8 cellular contexts compared by ENCODE assay signal in genomic region chr18:4454548-4455112, GRCh38. TPM values are rescaled to one million over a fixed set of nuclear protein-coding genes. Genes with fewer than 3 reads are reported as not detected.
DNase-seq lines count a peak whose midpoint lies in the region; ATAC-seq and TF ChIP-seq lines count a peak whose summit lies in the region.

No MANE protein-coding gene starts in this region.

- peak overlapping the region; percentile 63 for H3K27ac ChIP-seq in neural progenitor cell

- DNase-seq in endothelial cell (ENCODE audit: low spot score) (peak; percentile 23), neural progenitor cell (ENCODE audit: low spot score) (no peak), NCI-H345 treated with DMSO at 0.1 percent for 48 hours (lab: John Stamatoyannopoulos, UW; ENCODE audit: unreplicated experiment) (no peak), NCI-H1436 (lab: John Stamatoyannopoulos, UW) (no peak)
- DNase-seq in activated effector memory CD4-positive, alpha-beta T cell treated with anti-CD3 and anti-CD28 coated beads, Interleukin-2, amount 50 U/mL, for 16 hours, result no peak

- peak overlapping the region; percentile 83 for H2AFZ ChIP-seq in neural progenitor cell (replicated peaks)

- H3K27ac Mint-ChIP-seq in endothelial cell (ENCODE audit: unreplicated experiment) (no peak overlapping the region), neural progenitor cell (no peak overlapping the region)

- H3K27me3 ChIP-seq in neural progenitor cell, result no peaks in the 10 kb centered on the region

- no peak overlapping the region for H3K9ac ChIP-seq in neural progenitor cell

- peaks cover 17% of the 10 kb centered on the region for H3F3A ChIP-seq in neural progenitor cell (ENCODE audit: low read depth)

- H3K36me3 ChIP-seq in neural progenitor cell, result no peaks in the 10 kb centered on the region

- peaks cover 34% of the 10 kb centered on the region for H3K4me1 ChIP-seq in neural progenitor cell

- H3K36me3 Mint-ChIP-seq in endothelial cell (ENCODE audit: low read depth, unreplicated experiment), result no peaks in the 10 kb centered on the region
- no peaks in the 10 kb centered on the region for H3K36me3 Mint-ChIP-seq in neural progenitor cell

- H3K9me3 Mint-ChIP-seq in endothelial cell (ENCODE audit: unreplicated experiment) (no peaks in the 10 kb centered on the region), neural progenitor cell (no peaks in the 10 kb centered on the region)

- peaks cover 49% of the 10 kb centered on the region for H3K79me2 ChIP-seq in neural progenitor cell (ENCODE audit: low read depth)

- H3K4me2 ChIP-seq in neural progenitor cell, result peak overlapping the region; percentile 95

- H3K4me3 Mint-ChIP-seq in endothelial cell (ENCODE audit: unreplicated experiment) (peak overlapping the region; percentile 92), neural progenitor cell (peak overlapping the region; percentile 92)

- H3K27me3 Mint-ChIP-seq in endothelial cell (ENCODE audit: unreplicated experiment), result peaks cover 5% of the 10 kb centered on the region
- peaks cover 15% of the 10 kb centered on the region for H3K27me3 Mint-ChIP-seq in neural progenitor cell (ENCODE audit: insufficient read depth, low read depth)

- no peaks in the 10 kb centered on the region for H3K9me3 ChIP-seq in neural progenitor cell (ENCODE audit: low read depth)

- TF ChIP-seq CTCF in GM12875 (IDR thresholded peaks at IDR 0.05; ENCODE audit: borderline replicate concordance, insufficient read depth, low read depth, low read length) (no peak), endothelial cell (IDR thresholded peaks at IDR 0.05; ENCODE audit: unreplicated experiment) (no peak), neural progenitor cell (IDR thresholded peaks at IDR 0.05) (no peak)

- ATAC-seq in HG02943 (IDR thresholded peaks at IDR 0.05; ENCODE audit: low read depth, unreplicated experiment) (peak; percentile 21), HG03469 (IDR thresholded peaks at IDR 0.05; ENCODE audit: unreplicated experiment) (no peak)

- peak overlapping the region; percentile 58 for H3K4me3 ChIP-seq in GM12875 (ENCODE audit: low read depth, low read length)
- H3K4me3 ChIP-seq in neural progenitor cell, result peak overlapping the region; percentile 82

- H4K20me1 ChIP-seq in neural progenitor cell (ENCODE audit: low read depth), result peaks cover 35% of the 10 kb centered on the region

- H3K4me1 Mint-ChIP-seq in endothelial cell (ENCODE audit: unreplicated experiment) (peaks cover 13% of the 10 kb centered on the region), neural progenitor cell (peaks cover 10% of the 10 kb centered on the region)

RNA-seq across cellular contexts. Expression of gene DLGAP1, which starts 0.5 kb away (rescaled TPM):
- total RNA-seq in endothelial cell (ENCODE audit: unreplicated experiment) (1.8 TPM), neural progenitor cell (ENCODE audit: low replicate concordance) (16.9 and 18.5 TPM in 2 replicates)
